10 cellular contexts compared by ENCODE assay signal in genomic region chr3:33218072-33218445, GRCh38. TPM values are rescaled to one million over a fixed set of nuclear protein-coding genes. Genes with fewer than 3 reads are reported as not detected.
DNase-seq lines count a peak whose midpoint lies in the region; ATAC-seq and TF ChIP-seq lines count a peak whose summit lies in the region.
"Had no signal": no experiment of that assay in that cellular context is flagged by ENCODE, and none has a peak within 500 bp of the region (broad histone marks: within the 10 kb centered on the region; RNA-seq: fewer than 3 reads in every experiment).

No MANE protein-coding gene starts in this region.

- no peak overlapping the region for H3K9ac ChIP-seq in muscle layer of colon (ENCODE audit: low read length)

- no peaks in the 10 kb centered on the region for H3K9me3 Mint-ChIP-seq in activated naive CD8-positive, alpha-beta T cell treated with anti-CD3 and anti-CD28 coated beads, Interleukin-2, amount 10 ng/mL, durations not matched to agents 7 days and 5 days
- H3K9me3 Mint-ChIP-seq in activated naive CD8-positive, alpha-beta T cell treated with anti-CD3 and anti-CD28 coated beads for 36 hours: no peaks in the 10 kb centered on the region

- peaks cover 12 to 19% of the 10 kb centered on the region in 2 donors for H3K27me3 ChIP-seq in muscle layer of colon (ENCODE audit: control insufficient read depth in 1 of 2, insufficient read depth in 2 of 2, low read length in 2 of 2)

- H3K27me3 Mint-ChIP-seq in activated naive CD8-positive, alpha-beta T cell treated with anti-CD3 and anti-CD28 coated beads, Interleukin-2, amount 10 ng/mL, durations not matched to agents 7 days and 5 days: peaks cover 65% of the 10 kb centered on the region
- H3K27me3 Mint-ChIP-seq in activated naive CD8-positive, alpha-beta T cell treated with anti-CD3 and anti-CD28 coated beads for 36 hours: peaks cover 57% of the 10 kb centered on the region

- H3K36me3 ChIP-seq in muscle layer of colon (ENCODE audit: insufficient read depth, low read length) (no peaks in the 10 kb centered on the region), urinary bladder (ENCODE audit: insufficient read depth) (no peaks in the 10 kb centered on the region)

- DNase-seq in activated naive CD8-positive, alpha-beta T cell treated with anti-CD3 and anti-CD28 coated beads, Interleukin-2, amount 10 ng/mL, durations not matched to agents 7 days and 5 days: no peak
- DNase-seq in activated naive CD8-positive, alpha-beta T cell treated with anti-CD3 and anti-CD28 coated beads for 36 hours: no peak
- DNase-seq in cardiac fibroblast (ENCODE audit: low read depth in 2 of 2) (peak; percentile 3 to 28), HPDE6-E6E7 (ENCODE audit: extremely low spot score) (no peak), COLO829 (ENCODE audit: low spot score) (no peak)
- DNase-seq in stimulated activated CD4-positive, alpha-beta T cell treated with anti-CD3 and anti-CD28 coated beads, Interleukin-2, amount 100 ng/mL, for 24 hours: no peak

- TF ChIP-seq CTCF in cardiac fibroblast (IDR thresholded peaks at IDR 0.05; ENCODE audit: low read depth, low read length): no peak

- POLR2A ChIA-PET in activated naive CD8-positive, alpha-beta T cell treated with anti-CD3 and anti-CD28 coated beads, Interleukin-2, amount 10 ng/mL, durations not matched to agents 7 days and 5 days (lab: Charles Lee): no interaction called here

- H3K4me3 ChIP-seq in cardiac fibroblast (replicated peaks in 1 of 2; ENCODE audit: low read depth in 2 of 2, low read length in 2 of 2): peak overlapping the region; percentile 60 to 61
- peak overlapping the region; percentile 21 to 38 for H3K4me3 ChIP-seq in muscle layer of colon (ENCODE audit: low read depth in 1 of 2, low read length in 2 of 2)
- peak overlapping the region; percentile 26 for H3K4me3 ChIP-seq in urinary bladder (ENCODE audit: low read depth, low read length)
- H3K4me3 ChIP-seq: PC-9 had no signal

- whole genome bisulfite sequencing in urinary bladder: 1% methylated on average over 17 of the region's 17 CpGs

- H3K4me1 Mint-ChIP-seq in activated naive CD8-positive, alpha-beta T cell treated with anti-CD3 and anti-CD28 coated beads, Interleukin-2, amount 10 ng/mL, durations not matched to agents 7 days and 5 days: peaks cover 2% of the 10 kb centered on the region
- peaks cover 8% of the 10 kb centered on the region for H3K4me1 Mint-ChIP-seq in activated naive CD8-positive, alpha-beta T cell treated with anti-CD3 and anti-CD28 coated beads for 36 hours

- no peaks in the 10 kb centered on the region for H3K36me3 Mint-ChIP-seq in activated naive CD8-positive, alpha-beta T cell treated with anti-CD3 and anti-CD28 coated beads, Interleukin-2, amount 10 ng/mL, durations not matched to agents 7 days and 5 days
- H3K36me3 Mint-ChIP-seq in activated naive CD8-positive, alpha-beta T cell treated with anti-CD3 and anti-CD28 coated beads for 36 hours: no peaks in the 10 kb centered on the region

- H3K4me1 ChIP-seq in muscle layer of colon (ENCODE audit: insufficient read depth, low read length) (peaks cover 3% of the 10 kb centered on the region), urinary bladder (ENCODE audit: insufficient read depth) (peaks cover 3% of the 10 kb centered on the region)

- no peak for ATAC-seq in activated naive CD8-positive, alpha-beta T cell treated with anti-CD3 and anti-CD28 coated beads, Interleukin-2, amount 10 ng/mL, durations not matched to agents 7 days and 5 days (ENCODE audit: low read depth)

- H3K4me3 Mint-ChIP-seq in activated naive CD8-positive, alpha-beta T cell treated with anti-CD3 and anti-CD28 coated beads, Interleukin-2, amount 10 ng/mL, durations not matched to agents 7 days and 5 days: peak overlapping the region; percentile 9
- H3K4me3 Mint-ChIP-seq in activated naive CD8-positive, alpha-beta T cell treated with anti-CD3 and anti-CD28 coated beads for 36 hours: no peak overlapping the region

- H3K9me3 ChIP-seq in muscle layer of colon (ENCODE audit: low read length): no peaks in the 10 kb centered on the region

- no peak overlapping the region for H3K27ac Mint-ChIP-seq in activated naive CD8-positive, alpha-beta T cell treated with anti-CD3 and anti-CD28 coated beads, Interleukin-2, amount 10 ng/mL, durations not matched to agents 7 days and 5 days
- H3K27ac Mint-ChIP-seq in activated naive CD8-positive, alpha-beta T cell treated with anti-CD3 and anti-CD28 coated beads for 36 hours: no peak overlapping the region

- H3K27ac ChIP-seq in muscle layer of colon (ENCODE audit: low read depth, low read length): no peak overlapping the region
- no peak overlapping the region for H3K27ac ChIP-seq in urinary bladder (ENCODE audit: low read depth)
- H3K27ac ChIP-seq: C4-2B, PC-9 had no signal

RNA-seq across cellular contexts. Expression of gene SUSD5, which starts 0.6 kb away (rescaled TPM):
- not detected for total RNA-seq in activated naive CD8-positive, alpha-beta T cell treated with anti-CD3 and anti-CD28 coated beads, Interleukin-2, amount 10 ng/mL, durations not matched to agents 7 days and 5 days
- not detected for total RNA-seq in activated naive CD8-positive, alpha-beta T cell treated with anti-CD3 and anti-CD28 coated beads for 36 hours
- total RNA-seq in urinary bladder: 3.0 TPM
- 2.2 TPM for polyA plus RNA-seq in urinary bladder

RNA-seq across cellular contexts. Expression of gene FBXL2, which starts 59.2 kb away (rescaled TPM):
- not detected for total RNA-seq in activated naive CD8-positive, alpha-beta T cell treated with anti-CD3 and anti-CD28 coated beads, Interleukin-2, amount 10 ng/mL, durations not matched to agents 7 days and 5 days
- not detected for total RNA-seq in activated naive CD8-positive, alpha-beta T cell treated with anti-CD3 and anti-CD28 coated beads for 36 hours
- 15.1 TPM for total RNA-seq in urinary bladder
- 5.2 TPM for polyA plus RNA-seq in urinary bladder

Comparison
In these comparisons a context has a peak if more than half of its experiments do, and no peak if none do; other contexts are left out.
1. DNase-seq: peak in cardiac fibroblast (2 of 2); none in activated naive CD8-positive, alpha-beta T cell treated with anti-CD3 and anti-CD28 coated beads, Interleukin-2, amount 10 ng/mL, durations not matched to agents 7 days and 5 days (single experiment), activated naive CD8-positive, alpha-beta T cell treated with anti-CD3 and anti-CD28 coated beads for 36 hours (single experiment), stimulated activated CD4-positive, alpha-beta T cell treated with anti-CD3 and anti-CD28 coated beads, Interleukin-2, amount 100 ng/mL, for 24 hours (0 of 2), HPDE6-E6E7 (single experiment) and COLO829 (single experiment).
2. RNA of gene FBXL2, which starts 59.2 kb away (total RNA-seq): 15.1 TPM in urinary bladder (single experiment); not detected in activated naive CD8-positive, alpha-beta T cell treated with anti-CD3 and anti-CD28 coated beads, Interleukin-2, amount 10 ng/mL, durations not matched to agents 7 days and 5 days and not detected in activated naive CD8-positive, alpha-beta T cell treated with anti-CD3 and anti-CD28 coated beads for 36 hours; every median in the first group is over 10 times any median in the second.
3. Peak in every context shown above with its lines, with median percentiles within 50 percentile points of each other: H3K4me3 ChIP-seq.